ENCODE assay signal across 32 cellular contexts in the genomic region with DNA sequence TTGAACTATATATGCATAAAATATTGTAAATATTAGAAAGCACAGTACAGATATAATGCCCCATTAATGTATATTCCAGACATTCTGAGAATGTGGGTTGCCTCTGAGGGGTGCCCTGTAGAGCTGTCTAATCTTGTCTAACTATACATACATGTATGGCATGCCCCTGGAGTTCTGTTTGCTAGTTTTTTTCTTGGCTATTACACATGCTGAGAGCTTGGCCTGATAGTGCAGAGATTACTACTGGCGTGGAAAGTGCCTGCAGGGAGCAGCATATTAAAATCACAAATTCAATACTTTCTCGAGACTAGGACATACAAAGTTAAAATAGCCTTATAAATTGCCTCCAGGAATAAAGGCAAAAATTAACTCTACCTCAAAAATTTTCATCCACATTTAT. TPM values are rescaled to one million over a fixed set of nuclear protein-coding genes. Genes with fewer than 3 reads are reported as not detected.
"Had no signal": no experiment of that assay in that cellular context is flagged by ENCODE, and none has a peak within 500 bp of the region (broad histone marks: within the 10 kb centered on the region; RNA-seq: fewer than 3 reads in every experiment).

No MANE protein-coding gene starts in this region.

- H3K4me3 Mint-ChIP-seq: activated CD4-positive, alpha-beta T cell treated with anti-CD3 and anti-CD28 coated beads for 36 hours; activated CD8-positive, alpha-beta T cell treated with anti-CD3 and anti-CD28 coated beads for 36 hours; activated naive CD4-positive, alpha-beta T cell treated with anti-CD3 and anti-CD28 coated beads, Interleukin-2, amount 10 ng/mL, durations not matched to agents 7 days and 5 days; activated naive CD8-positive, alpha-beta T cell treated with anti-CD3 and anti-CD28 coated beads, Interleukin-2, amount 10 ng/mL, durations not matched to agents 7 days and 5 days; activated T-cell treated with anti-CD3 and anti-CD28 coated beads, Interleukin-2, amount 50 U/mL, for 4 hours; brain; dendritic cell treated with granulocyte-macrophage colony-stimulating factor and Interleukin-4, amounts not matched to agents 40 ng/mL and 50 ng/mL, for 4 days; endodermal cell had no signal

- ATAC-seq: activated CD4-positive, alpha-beta T cell treated with anti-CD3 and anti-CD28 coated beads for 36 hours; activated CD8-positive, alpha-beta T cell treated with anti-CD3 and anti-CD28 coated beads for 36 hours; activated naive CD4-positive, alpha-beta T cell treated with anti-CD3 and anti-CD28 coated beads, Interleukin-2, amount 50 U/mL, for 72 hours; activated T-cell treated with anti-CD3 and anti-CD28 coated beads, Interleukin-2, amount 50 U/mL, for 4 hours; esophagus mucosa; foreskin keratinocyte; gastrocnemius medialis; heart left ventricle had no signal

- H3K9me3 Mint-ChIP-seq: activated CD8-positive, alpha-beta T cell treated with anti-CD3 and anti-CD28 coated beads for 36 hours; activated naive CD4-positive, alpha-beta T cell treated with anti-CD3 and anti-CD28 coated beads, Interleukin-2, amount 10 ng/mL, durations not matched to agents 7 days and 5 days; activated naive CD4-positive, alpha-beta T cell treated with anti-CD3 and anti-CD28 coated beads, Interleukin-2, amount 50 U/mL, for 72 hours; activated naive CD8-positive, alpha-beta T cell treated with anti-CD3 and anti-CD28 coated beads, Interleukin-2, amount 10 ng/mL, durations not matched to agents 7 days and 5 days; activated T-cell treated with anti-CD3 and anti-CD28 coated beads, Interleukin-2, amount 50 U/mL, for 4 hours; brain; dendritic cell treated with granulocyte-macrophage colony-stimulating factor and Interleukin-4, amounts not matched to agents 40 ng/mL and 50 ng/mL, for 4 days; endodermal cell had no signal

- H3K4me3 ChIP-seq: ascending aorta, breast epithelium, cardiac muscle cell, coronary artery, dorsolateral prefrontal cortex, gastrocnemius medialis, heart left ventricle had no signal

- H3K27ac Mint-ChIP-seq: activated CD4-positive, alpha-beta T cell treated with anti-CD3 and anti-CD28 coated beads for 36 hours; activated CD8-positive, alpha-beta T cell treated with anti-CD3 and anti-CD28 coated beads for 36 hours; activated naive CD4-positive, alpha-beta T cell treated with anti-CD3 and anti-CD28 coated beads, Interleukin-2, amount 10 ng/mL, durations not matched to agents 7 days and 5 days; activated naive CD4-positive, alpha-beta T cell treated with anti-CD3 and anti-CD28 coated beads, Interleukin-2, amount 50 U/mL, for 72 hours; activated naive CD8-positive, alpha-beta T cell treated with anti-CD3 and anti-CD28 coated beads, Interleukin-2, amount 10 ng/mL, durations not matched to agents 7 days and 5 days; brain; endodermal cell had no signal

- H3K4me1 ChIP-seq: ascending aorta, breast epithelium, foreskin keratinocyte had no signal

- H3K27ac ChIP-seq: ascending aorta, breast epithelium, cardiac muscle cell, coronary artery, dorsolateral prefrontal cortex, foreskin keratinocyte, gastrocnemius medialis, heart left ventricle had no signal

- DNase-seq: activated CD4-positive, alpha-beta T cell treated with anti-CD3 and anti-CD28 coated beads for 36 hours; activated CD4-positive, alpha-beta T cell treated with anti-CD3 and anti-CD28 coated beads, Interleukin-2, amount 50 U/mL, for 1 hour; activated CD4-positive, alpha-beta T cell treated with anti-CD3 and anti-CD28 coated beads, Interleukin-2, amount 50 U/mL, for 48 hours; activated CD4-positive, CD25-positive, alpha-beta regulatory T cell; activated CD4-positive, CD25-positive, alpha-beta regulatory T cell treated with anti-CD3 and anti-CD28 coated beads, Interleukin-2, amount 50 U/mL, for 72 hours; activated CD8-positive, alpha-beta memory T cell treated with anti-CD3 and anti-CD28 coated beads for 24 hours; activated CD8-positive, alpha-beta T cell treated with anti-CD3 and anti-CD28 coated beads for 36 hours; activated gamma-delta T cell; activated naive CD4-positive, alpha-beta T cell; activated naive CD4-positive, alpha-beta T cell treated with anti-CD3 and anti-CD28 coated beads, Interleukin-2, amount 10 ng/mL, durations not matched to agents 7 days and 5 days; activated naive CD8-positive, alpha-beta T cell treated with anti-CD3 and anti-CD28 coated beads, Interleukin-2, amount 10 ng/mL, durations not matched to agents 7 days and 5 days; activated T-cell treated with anti-CD3 and anti-CD28 coated beads, Interleukin-2, amount 50 U/mL, for 4 hours; central memory CD4-positive, alpha-beta T cell; dorsolateral prefrontal cortex; effector memory CD4-positive, alpha-beta T cell; endodermal cell; foreskin keratinocyte; gastrocnemius medialis; glutamatergic neuron; heart left ventricle; SW 1271; T-helper 1 cell; T-helper 2 cell had no signal

- H3K36me3 ChIP-seq: ascending aorta, breast epithelium, cardiac muscle cell, gastrocnemius medialis, heart left ventricle had no signal

- H3K4me1 Mint-ChIP-seq: endodermal cell had no signal

- H3K27me3 Mint-ChIP-seq: activated CD4-positive, alpha-beta T cell treated with anti-CD3 and anti-CD28 coated beads for 36 hours; activated CD8-positive, alpha-beta T cell treated with anti-CD3 and anti-CD28 coated beads for 36 hours; activated naive CD4-positive, alpha-beta T cell treated with anti-CD3 and anti-CD28 coated beads, Interleukin-2, amount 10 ng/mL, durations not matched to agents 7 days and 5 days; activated naive CD8-positive, alpha-beta T cell treated with anti-CD3 and anti-CD28 coated beads, Interleukin-2, amount 10 ng/mL, durations not matched to agents 7 days and 5 days; dendritic cell treated with granulocyte-macrophage colony-stimulating factor and Interleukin-4, amounts not matched to agents 40 ng/mL and 50 ng/mL, for 4 days had no signal

- H3K36me3 Mint-ChIP-seq: brain had no signal

- H3K9me3 ChIP-seq: ascending aorta, breast epithelium, gastrocnemius medialis, heart left ventricle had no signal

RNA-seq across cellular contexts. Expression of gene KCNA3, which starts 24.1 kb away (rescaled TPM):
- total RNA-seq: ascending aorta, epithelial cell of proximal tubule, foreskin keratinocyte had no signal

RNA-seq across cellular contexts. Expression of gene KCNA2, which starts 44.5 kb away (rescaled TPM):
- total RNA-seq: epithelial cell of proximal tubule, foreskin keratinocyte had no signal
